ENCODE assay signal across 8 cellular contexts in genomic region chr5:137666109-137666850, GRCh38.
DNase-seq lines count a peak whose midpoint lies in the region; ATAC-seq and TF ChIP-seq lines count a peak whose summit lies in the region.

No MANE protein-coding gene starts in this region.

- peak overlapping the region; percentile 28 for H3K27ac Mint-ChIP-seq in Calu3 (ENCODE audit: unreplicated experiment)

- no TSS peak for BruUV-seq in Calu3 (replicated peaks; lab: Mats Ljungman, UMichigan)

- H3K36me3 Mint-ChIP-seq in Calu3 (ENCODE audit: insufficient read depth, unreplicated experiment) = peaks cover 8% of the 10 kb centered on the region

- H3K4me3 ChIP-seq in Jurkat, Clone E6-1 (ENCODE audit: low read length) = no peak overlapping the region
- H3K4me3 ChIP-seq in right atrium auricular region (no peak overlapping the region), thoracic aorta (peak overlapping the region; percentile 47)

- no peaks in the 10 kb centered on the region for H3K9me3 ChIP-seq in right atrium auricular region
- H3K9me3 ChIP-seq in thoracic aorta = no peaks in the 10 kb centered on the region

- peaks cover 0 to 30% of the 10 kb centered on the region in 2 donors for H3K4me1 ChIP-seq in right atrium auricular region
- H3K4me1 ChIP-seq in thoracic aorta (ENCODE audit: control insufficient read depth in 1 of 2, low read depth in 2 of 2) = peaks cover 19 to 29% of the 10 kb centered on the region in 2 donors

- TF ChIP-seq CTCF in Calu3 (IDR thresholded peaks at IDR 0.05; ENCODE audit: unreplicated experiment) = no peak
- no peak for TF ChIP-seq CTCF in right atrium auricular region (IDR thresholded peaks at IDR 0.05)
- no peak for TF ChIP-seq CTCF in thoracic aorta (IDR thresholded peaks at IDR 0.05)

- H3K9me3 Mint-ChIP-seq in Calu3 (ENCODE audit: low read depth, unreplicated experiment) = no peaks in the 10 kb centered on the region

- CTCF ChIA-PET in Calu3 (lab: Charles Lee) = interaction anchor here (0.5 to 2.1 kb wide), 9 partner anchors 37 to 93 kb away, joined by 3 to 12 read pairs (median 5); partner anchors contain the start of gene HNRNPA0

- peak overlapping the region; percentile 14 for H3K4me3 Mint-ChIP-seq in Calu3 (ENCODE audit: low read depth, unreplicated experiment)

- H3K27me3 ChIP-seq in right atrium auricular region (no peaks in the 10 kb centered on the region), thoracic aorta (replicated peaks; ENCODE audit: insufficient read depth) (no peaks in the 10 kb centered on the region)

- intact Hi-C loops in Calu3 (cut with micrococcal nuclease; ENCODE audit: unreplicated experiment) = loop anchor here (2.0 to 10.0 kb wide), 2 partner anchors 53 to 159 kb away; no protein-coding TSS in a partner anchor

- H3K4me1 Mint-ChIP-seq in Calu3 (ENCODE audit: low read depth, unreplicated experiment) = peaks cover 64% of the 10 kb centered on the region

- no peaks in the 10 kb centered on the region for H3K27me3 Mint-ChIP-seq in Calu3 (ENCODE audit: unreplicated experiment)

- ATAC-seq in GM21423 (IDR thresholded peaks at IDR 0.05; ENCODE audit: unreplicated experiment) (peak; percentile 100), thoracic aorta (ENCODE audit: insufficient number of reproducible peaks, low FRiP score, low read depth) (peak; percentile 53)

- H3K36me3 ChIP-seq in right atrium auricular region = no peaks in the 10 kb centered on the region
- no peaks in the 10 kb centered on the region for H3K36me3 ChIP-seq in thoracic aorta

- H3K27ac ChIP-seq in right atrium auricular region = peak overlapping the region; percentile 76 to 90
- peak overlapping the region; percentile 72 to 88 for H3K27ac ChIP-seq in thoracic aorta

- peak; percentile 63 for DNase-seq in Calu3
- peak; percentile 63 for DNase-seq in Jurkat, Clone E6-1 (ENCODE audit: low read depth, low spot score)
- DNase-seq in activated T-cell treated with anti-CD3 and anti-CD28 coated beads for 1 hour (ENCODE audit: low read depth) = peak; percentile 6
- peak; percentile 62 for DNase-seq in right atrium auricular region (ENCODE audit: low spot score)
- no peak for DNase-seq in thoracic aorta (ENCODE audit: low spot score)
- no peak for DNase-seq in COLO829 (ENCODE audit: low spot score)
- DNase-seq in HK-2 (ENCODE audit: unreplicated experiment) = no peak

Comparison
In these comparisons a context has a peak if more than half of its experiments do, and no peak if none do; other contexts are left out.
1. DNase-seq: peak in Calu3 (single experiment), Jurkat, Clone E6-1 (single experiment), activated T-cell treated with anti-CD3 and anti-CD28 coated beads for 1 hour (single experiment) and right atrium auricular region (single experiment); none in thoracic aorta (single experiment), COLO829 (single experiment) and HK-2 (single experiment).